In genomic region chr19:35266149-35266903, GRCh38 we compare ENCODE assay signal across 9 cellular contexts. TPM values are rescaled to one million over a fixed set of nuclear protein-coding genes. Genes with fewer than 3 reads are reported as not detected.
DNase-seq lines count a peak whose midpoint lies in the region; ATAC-seq, FAIRE-seq and TF ChIP-seq lines count a peak whose summit lies in the region.
"Had no signal": no experiment of that assay in that cellular context is flagged by ENCODE, and none has a peak within 500 bp of the region (broad histone marks: within the 10 kb centered on the region; RNA-seq: fewer than 3 reads in every experiment).

No MANE protein-coding gene starts in this region.

- H2AFZ ChIP-seq in SU-DHL-6 (ENCODE audit: low read depth, low read length, severe bottlenecking) (no peak overlapping the region), parathyroid adenoma (no peak overlapping the region)

- peaks cover 21 to 67% (median 32%) of the 10 kb centered on the region in 3 donors for H3K4me1 ChIP-seq in esophagus squamous epithelium
- H3K4me1 ChIP-seq in parathyroid adenoma: peaks cover 17% of the 10 kb centered on the region

- no peaks in the 10 kb centered on the region for H3K9me2 ChIP-seq in SU-DHL-6 (replicated peaks; ENCODE audit: insufficient read depth, low read length)

- DNase-seq in D341Med (ENCODE audit: low spot score) (peak; percentile 20), esophagus squamous epithelium (lab: John Stamatoyannopoulos, UW) (no peak), NCI-H1105 (lab: John Stamatoyannopoulos, UW) (no peak), urothelium cell line (ENCODE audit: low spot score) (no peak)
- DNase-seq in effector CD4-positive, alpha-beta T cell: no peak

- H4K20me1 ChIP-seq in SU-DHL-6 (ENCODE audit: low read depth, low read length): no peaks in the 10 kb centered on the region

- H3K4me3 ChIP-seq in SU-DHL-6 (ENCODE audit: insufficient read depth, low read length, poor library complexity, severe bottlenecking) (no peak overlapping the region), esophagus squamous epithelium (peak overlapping the region in 3 of 4 donors; percentile 63 to 95 (median 81)), parathyroid adenoma (ENCODE audit: low read depth, low read length) (no peak overlapping the region)

- ATAC-seq in GM18502 (IDR thresholded peaks at IDR 0.05; ENCODE audit: poor library complexity, unreplicated experiment): no peak

- peak overlapping the region; percentile 87 for H3K4me2 ChIP-seq in SU-DHL-6 (ENCODE audit: low read depth, low read length, poor library complexity, severe bottlenecking)
- peak overlapping the region; percentile 95 for H3K4me2 ChIP-seq in parathyroid adenoma (ENCODE audit: low read length)

- intact Hi-C loops in esophagus squamous epithelium (cut with DNase I): no loop called here

- FAIRE-seq in urothelium cell line (lab: Jason Lieb, UNC): no peak

- H3K9me3 ChIP-seq in SU-DHL-6 (ENCODE audit: insufficient read depth, low read length) (no peaks in the 10 kb centered on the region), esophagus squamous epithelium (no peaks in the 10 kb centered on the region), parathyroid adenoma (ENCODE audit: control insufficient read depth, low read length) (no peaks in the 10 kb centered on the region)
- H3K9me3 ChIP-seq: neutrophil had no signal

- no peak for TF ChIP-seq POLR2A in esophagus squamous epithelium (IDR thresholded peaks at IDR 0.05)

- H3K9ac ChIP-seq in SU-DHL-6 (ENCODE audit: low read length) (peak overlapping the region; percentile 97), parathyroid adenoma (no peak overlapping the region)

- H3K27me3 ChIP-seq in SU-DHL-6 (ENCODE audit: low read length) (no peaks in the 10 kb centered on the region), esophagus squamous epithelium (no peaks in the 10 kb centered on the region), parathyroid adenoma (ENCODE audit: control insufficient read depth, insufficient read depth, low read length) (no peaks in the 10 kb centered on the region)

- H3K79me2 ChIP-seq in SU-DHL-6 (ENCODE audit: insufficient read depth, low read length): peaks cover 6% of the 10 kb centered on the region
- H3K79me2 ChIP-seq in parathyroid adenoma: peaks cover 15% of the 10 kb centered on the region

- no peaks in the 10 kb centered on the region for H3K36me3 ChIP-seq in SU-DHL-6 (ENCODE audit: low read length)
- peaks cover 0 to 63% (median 12%) of the 10 kb centered on the region in 3 donors for H3K36me3 ChIP-seq in esophagus squamous epithelium
- H3K36me3 ChIP-seq in parathyroid adenoma (ENCODE audit: control insufficient read depth, insufficient read depth, low read length): no peaks in the 10 kb centered on the region

- TF ChIP-seq CTCF in SU-DHL-6 (IDR thresholded peaks at IDR 0.05; ENCODE audit: insufficient read depth, low read length, poor library complexity, severe bottlenecking) (no peak), esophagus squamous epithelium (IDR thresholded peaks at IDR 0.05) (no peak), parathyroid adenoma (IDR thresholded peaks at IDR 0.05) (no peak)

- peaks cover 17% of the 10 kb centered on the region for H3F3A ChIP-seq in SU-DHL-6 (ENCODE audit: insufficient read depth)

- peak overlapping the region; percentile 27; the same call in 1 of the 2 replicates for H3K27ac ChIP-seq in SU-DHL-6 (ENCODE audit: low read depth, low read length)
- peak overlapping the region; percentile 94 to 98 (median 96) for H3K27ac ChIP-seq in esophagus squamous epithelium
- H3K27ac ChIP-seq in parathyroid adenoma: no peak overlapping the region
- H3K27ac ChIP-seq: neutrophil had no signal

- WGBS in esophagus squamous epithelium, 2 donors: 77 to 80% methylated on average over 7 to 14 of the region's 20 CpGs

RNA-seq across cellular contexts. Expression of gene USF2, which starts 2.4 kb away (rescaled TPM):
- 10 to 100 TPM; 56.1 to 79.7 (median 59.0) TPM for total RNA-seq in esophagus squamous epithelium

RNA-seq across cellular contexts. Expression of gene HAMP, which starts 16.0 kb away (rescaled TPM):
- total RNA-seq in esophagus squamous epithelium: not detected

RNA-seq across cellular contexts. Expression of gene LSR, which starts 17.5 kb away (rescaled TPM):
- total RNA-seq in esophagus squamous epithelium: 100 to 1,000 TPM in 1 of 4 donors, 10 to 100 TPM in 3; 36.0 to 113 (median 79.4) TPM

RNA-seq across cellular contexts. Expression of gene MAG, which starts 25.6 kb away (rescaled TPM):
- 1 to 10 TPM in 1 of 4 donors, not detected in 3; 2.3 TPM for total RNA-seq in esophagus squamous epithelium

RNA-seq across cellular contexts. Expression of gene FAM187B, which starts 37.8 kb away (rescaled TPM):
- total RNA-seq in esophagus squamous epithelium: not detected

Comparison
In these comparisons a context has a peak if more than half of its experiments do, and no peak if none do; other contexts are left out.
1. H3K4me3 ChIP-seq: peak in esophagus squamous epithelium (3 of 4); none in SU-DHL-6 (single experiment) and parathyroid adenoma (single experiment).